18 cellular contexts compared by ENCODE assay signal in genomic region chr7:47809387-47809786, GRCh38.
DNase-seq lines count a peak whose midpoint lies in the region; ATAC-seq lines count a peak whose summit lies in the region.
"Had no signal": no experiment of that assay in that cellular context is flagged by ENCODE, and none has a peak within 500 bp of the region (broad histone marks: within the 10 kb centered on the region; RNA-seq: fewer than 3 reads in every experiment).

No MANE protein-coding gene starts in this region.

- no peaks in the 10 kb centered on the region for H3K9me2 ChIP-seq in Karpas-422 (replicated peaks; ENCODE audit: insufficient read depth, low read length)

- DNase-seq in NCI-H2171 treated with DMSO at 0.1 percent for 48 hours (lab: John Stamatoyannopoulos, UW) (peak; percentile 34), NCI-H2171 (lab: John Stamatoyannopoulos, UW) (no peak), Karpas-422 (peak; percentile 77), NCI-H2081 treated with DMSO at 0.1 percent for 48 hours (lab: John Stamatoyannopoulos, UW) (peak; percentile 9), SHP77 treated with DMSO at 0.1 percent for 48 hours (lab: John Stamatoyannopoulos, UW) (peak; percentile 38), GM03348 (ENCODE audit: low spot score) (no peak)
- DNase-seq: Calu3; CD4-positive, alpha-beta memory T cell; DMS79 treated with DMSO at 0.1 percent for 48 hours; KBM-7; NCI-H1436; NCI-H446 treated with DMSO at 0.1 percent for 48 hours; NK-92 treated with Interleukin-12 subunit alpha and Interleukin-12 subunit beta, amount 100 ng/mL, for 24 hours had no signal

- H2AFZ ChIP-seq in Karpas-422 (ENCODE audit: low read length): no peak overlapping the region

- peak overlapping the region; percentile 51 for H3K4me3 ChIP-seq in Karpas-422 (ENCODE audit: low read length)
- H3K4me3 ChIP-seq: A549, BLaER1, SK-N-MC had no signal

- H3K27ac ChIP-seq in Karpas-422 (ENCODE audit: low read length): peak overlapping the region; percentile 98
- H3K27ac ChIP-seq: BLaER1, SK-N-MC had no signal

- no peaks in the 10 kb centered on the region for H3K79me2 ChIP-seq in Karpas-422 (ENCODE audit: low read length)

- H4K20me1 ChIP-seq in Karpas-422 (ENCODE audit: insufficient read depth, low read depth, low read length): no peaks in the 10 kb centered on the region
- H4K20me1 ChIP-seq: BLaER1 had no signal

- H3K9me3 ChIP-seq in Karpas-422 (ENCODE audit: low read length): no peaks in the 10 kb centered on the region
- H3K9me3 ChIP-seq: A549, BLaER1 had no signal

- peaks cover 81% of the 10 kb centered on the region for H3K4me1 ChIP-seq in Karpas-422 (ENCODE audit: low read length)

- H3K36me3 ChIP-seq in Karpas-422 (ENCODE audit: insufficient read depth, low read length): no peaks in the 10 kb centered on the region
- H3K36me3 ChIP-seq: BLaER1 had no signal

- H3K9ac ChIP-seq in Karpas-422 (ENCODE audit: low read length): peak overlapping the region; percentile 74
- H3K9ac ChIP-seq: BLaER1 had no signal

- ATAC-seq in HG03159 (IDR thresholded peaks at IDR 0.05; ENCODE audit: unreplicated experiment): no peak
- ATAC-seq: A549, Right ventricle myocardium inferior had no signal

- no peaks in the 10 kb centered on the region for H3K27me3 ChIP-seq in Karpas-422 (ENCODE audit: low read length)
- H3K27me3 ChIP-seq: BLaER1 had no signal

- peak overlapping the region; percentile 64 for H3K4me2 ChIP-seq in Karpas-422 (ENCODE audit: low read depth, low read length, poor library complexity, severe bottlenecking)
- H3K4me2 ChIP-seq: A549, BLaER1 had no signal

Comparison
In these comparisons a context has a peak if more than half of its experiments do, and no peak if none do; other contexts are left out.
1. DNase-seq: peak in NCI-H2171 treated with DMSO at 0.1 percent for 48 hours (single experiment), Karpas-422 (single experiment), NCI-H2081 treated with DMSO at 0.1 percent for 48 hours (single experiment) and SHP77 treated with DMSO at 0.1 percent for 48 hours (single experiment); none in NCI-H2171 (single experiment) and GM03348 (single experiment).